ENCODE assay signal across 20 cellular contexts in genomic region chr17:35236821-35237220, GRCh38. TPM values are rescaled to one million over a fixed set of nuclear protein-coding genes. Genes with fewer than 3 reads are reported as not detected.
"Had no signal": no experiment of that assay in that cellular context is flagged by ENCODE, and none has a peak within 500 bp of the region (broad histone marks: within the 10 kb centered on the region; RNA-seq: fewer than 3 reads in every experiment).

No MANE protein-coding gene starts in this region.

- H3K27me3 ChIP-seq: ascending aorta, testis had no signal

- H3K4me3 Mint-ChIP-seq: activated CD4-positive, alpha-beta T cell treated with anti-CD3 and anti-CD28 coated beads, Interleukin-2, amount 10 ng/mL, durations not matched to agents 7 days and 5 days; activated naive CD8-positive, alpha-beta T cell treated with anti-CD3 and anti-CD28 coated beads, Interleukin-2, amount 10 ng/mL, durations not matched to agents 7 days and 5 days; neural crest cell; stimulated activated naive CD8-positive, alpha-beta T cell treated with anti-CD3 and anti-CD28 coated beads, Interleukin-15, Interleukin-2, amounts not matched to agents 100 ng/mL and 50 ng/mL, for 24 hours had no signal

- H3K36me3 ChIP-seq: ascending aorta, heart right ventricle, left ventricle myocardium inferior had no signal

- H3K27ac Mint-ChIP-seq: stimulated activated naive CD8-positive, alpha-beta T cell treated with anti-CD3 and anti-CD28 coated beads, Interleukin-15, Interleukin-2, amounts not matched to agents 100 ng/mL and 50 ng/mL, for 24 hours had no signal

- ATAC-seq: heart right ventricle had no signal

- FAIRE-seq: colon, frontal cortex had no signal

- H3K27me3 Mint-ChIP-seq: activated CD4-positive, alpha-beta T cell treated with anti-CD3 and anti-CD28 coated beads, Interleukin-2, amount 10 ng/mL, durations not matched to agents 7 days and 5 days; activated naive CD8-positive, alpha-beta T cell treated with anti-CD3 and anti-CD28 coated beads, Interleukin-2, amount 10 ng/mL, durations not matched to agents 7 days and 5 days; stimulated activated naive CD8-positive, alpha-beta T cell treated with anti-CD3 and anti-CD28 coated beads, Interleukin-15, Interleukin-2, amounts not matched to agents 100 ng/mL and 50 ng/mL, for 24 hours had no signal

- H3K27ac ChIP-seq: ascending aorta, heart right ventricle, left ventricle myocardium inferior, testis had no signal

- DNase-seq: activated CD4-positive, alpha-beta T cell treated with anti-CD3 and anti-CD28 coated beads, Interleukin-2, amount 10 ng/mL, durations not matched to agents 7 days and 5 days; activated effector memory CD4-positive, alpha-beta T cell treated with Interleukin-2 at 50 U/mL for 16 hours; activated naive CD8-positive, alpha-beta T cell treated with anti-CD3 and anti-CD28 coated beads, Interleukin-2, amount 10 ng/mL, durations not matched to agents 7 days and 5 days; heart right ventricle; islet precursor cell; left ventricle myocardium inferior; mesendoderm; stimulated activated CD4-positive, alpha-beta T cell treated with anti-CD3 and anti-CD28 coated beads, Interleukin-2, amount 100 ng/mL, for 48 hours; SW 1271; T-helper 9 cell; testis had no signal

- H3K4me3 ChIP-seq: ascending aorta, heart right ventricle, left ventricle myocardium inferior, testis had no signal

- H3K4me1 Mint-ChIP-seq: neural crest cell had no signal

- H3K9me3 ChIP-seq: ascending aorta, left ventricle myocardium inferior, testis had no signal

- H3K9me3 Mint-ChIP-seq: activated naive CD8-positive, alpha-beta T cell treated with anti-CD3 and anti-CD28 coated beads, Interleukin-2, amount 10 ng/mL, durations not matched to agents 7 days and 5 days; neural crest cell; stimulated activated naive CD8-positive, alpha-beta T cell treated with anti-CD3 and anti-CD28 coated beads, Interleukin-15, Interleukin-2, amounts not matched to agents 100 ng/mL and 50 ng/mL, for 24 hours had no signal

RNA-seq across cellular contexts. Expression of gene SLC35G3, which starts 42.6 kb away (rescaled TPM):
- total RNA-seq: activated CD4-positive, alpha-beta T cell treated with anti-CD3 and anti-CD28 coated beads, Interleukin-2, amount 10 ng/mL, durations not matched to agents 7 days and 5 days; activated naive CD8-positive, alpha-beta T cell treated with anti-CD3 and anti-CD28 coated beads, Interleukin-2, amount 10 ng/mL, durations not matched to agents 7 days and 5 days; ascending aorta; cardiac septum; frontal cortex; heart right ventricle; left ventricle myocardium inferior; neural crest cell; osteocyte; pulmonary artery endothelial cell; ureter had no signal
- polyA plus RNA-seq: heart right ventricle had no signal
